In the genomic region with DNA sequence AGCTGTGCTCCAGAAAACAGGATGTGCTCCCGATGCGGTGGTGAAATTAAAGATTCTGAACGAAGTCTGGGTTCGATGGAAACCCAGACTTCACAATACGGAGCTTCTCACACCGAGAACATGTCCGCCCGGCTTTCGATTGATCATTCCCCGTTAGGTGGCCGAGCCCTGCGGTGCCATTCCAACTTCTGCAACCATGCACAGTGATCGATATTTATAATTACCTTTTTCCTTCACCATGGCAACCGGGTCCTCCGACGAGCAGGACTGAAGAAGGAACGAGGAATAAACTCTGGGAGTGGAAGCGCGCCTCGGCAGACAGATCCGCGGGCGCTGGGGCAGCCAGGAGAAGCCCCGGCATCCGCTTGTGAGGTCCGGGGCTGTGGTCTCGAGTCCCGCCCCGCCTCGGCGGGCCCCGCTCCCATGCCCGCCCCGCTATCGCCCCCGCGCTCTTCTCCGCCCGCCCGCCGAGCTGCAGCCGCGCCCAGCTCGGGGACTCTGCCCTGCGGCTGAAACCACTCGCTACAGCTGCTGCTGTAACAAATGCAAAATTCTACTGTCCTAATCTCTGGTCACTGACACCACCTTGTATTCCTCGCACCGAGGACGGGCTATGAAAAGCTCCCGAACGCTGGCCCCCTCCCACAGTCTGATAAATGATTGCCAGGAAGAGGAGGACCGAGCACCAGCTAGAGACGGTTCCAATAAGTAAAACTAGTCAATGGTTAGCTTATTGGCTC, we compare ENCODE assay signal across 1 cellular context.
A peak's percentile ranks its signal among the peaks of the same experiment; 100 is the strongest.
TF ChIP-seq lines count a peak whose summit lies in the region.

No MANE protein-coding gene starts in this region.

TF ChIP-seq in HEK293, 187 proteins besides CTCF, POLR2A, EP300 and RAD21 (continued from another document):
- TF ChIP-seq, protein P1, sequence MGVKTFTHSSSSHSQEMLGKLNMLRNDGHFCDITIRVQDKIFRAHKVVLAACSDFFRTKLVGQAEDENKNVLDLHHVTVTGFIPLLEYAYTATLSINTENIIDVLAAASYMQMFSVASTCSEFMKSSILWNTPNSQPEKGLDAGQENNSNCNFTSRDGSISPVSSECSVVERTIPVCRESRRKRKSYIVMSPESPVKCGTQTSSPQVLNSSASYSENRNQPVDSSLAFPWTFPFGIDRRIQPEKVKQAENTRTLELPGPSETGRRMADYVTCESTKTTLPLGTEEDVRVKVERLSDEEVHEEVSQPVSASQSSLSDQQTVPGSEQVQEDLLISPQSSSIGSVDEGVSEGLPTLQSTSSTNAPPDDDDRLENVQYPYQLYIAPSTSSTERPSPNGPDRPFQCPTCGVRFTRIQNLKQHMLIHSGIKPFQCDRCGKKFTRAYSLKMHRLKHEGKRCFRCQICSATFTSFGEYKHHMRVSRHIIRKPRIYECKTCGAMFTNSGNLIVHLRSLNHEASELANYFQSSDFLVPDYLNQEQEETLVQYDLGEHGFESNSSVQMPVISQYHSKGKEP (tag by site-specific recombination; IDR thresholded peaks at IDR 0.05) = peak; percentile 79; the same call in 1 of the 2 replicates
- TF ChIP-seq, protein P2, sequence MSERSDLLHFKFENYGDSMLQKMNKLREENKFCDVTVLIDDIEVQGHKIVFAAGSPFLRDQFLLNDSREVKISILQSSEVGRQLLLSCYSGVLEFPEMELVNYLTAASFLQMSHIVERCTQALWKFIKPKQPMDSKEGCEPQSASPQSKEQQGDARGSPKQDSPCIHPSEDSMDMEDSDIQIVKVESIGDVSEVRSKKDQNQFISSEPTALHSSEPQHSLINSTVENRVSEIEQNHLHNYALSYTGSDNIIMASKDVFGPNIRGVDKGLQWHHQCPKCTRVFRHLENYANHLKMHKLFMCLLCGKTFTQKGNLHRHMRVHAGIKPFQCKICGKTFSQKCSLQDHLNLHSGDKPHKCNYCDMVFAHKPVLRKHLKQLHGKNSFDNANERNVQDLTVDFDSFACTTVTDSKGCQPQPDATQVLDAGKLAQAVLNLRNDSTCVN (tag by site-specific recombination; optimal IDR thresholded peaks at IDR 0.05) = peak; percentile 76
- TF ChIP-seq ZNF404 (tag by site-specific recombination; IDR thresholded peaks at IDR 0.05) (no peak), ZNF366 (tag by site-specific recombination; conservative IDR thresholded peaks at IDR 0.05) (no peak), ZNF529 (tag by site-specific recombination; IDR thresholded peaks at IDR 0.05; ENCODE audit: insufficient replicate concordance) (no peak), ZNF624 (tag by site-specific recombination; IDR thresholded peaks at IDR 0.05) (no peak), KLF7 (tag by site-specific recombination; IDR thresholded peaks at IDR 0.05; ENCODE audit: borderline replicate concordance) (peak; percentile 72), ZNF530 (tag by site-specific recombination; IDR thresholded peaks at IDR 0.05; ENCODE audit: low read depth) (no peak), ZNF133 (tag by site-specific recombination; IDR thresholded peaks at IDR 0.05) (no peak), ZNF175 (tag by site-specific recombination; IDR thresholded peaks at IDR 0.05) (no peak), ZNF785 (tag by site-specific recombination; IDR thresholded peaks at IDR 0.05) (no peak), ZNF184 (tag by site-specific recombination; IDR thresholded peaks at IDR 0.05) (no peak), ZFP69B (tag by site-specific recombination; IDR thresholded peaks at IDR 0.05) (0 out of 2 replicates have a peak, but pooled peaks have one; percentile 38), ZNF585B (tag by site-specific recombination; IDR thresholded peaks at IDR 0.05) (no peak), ZNF341 (tag by site-specific recombination; IDR thresholded peaks at IDR 0.05; ENCODE audit: low read depth) (peak; percentile 53; the same call in 1 of the 2 replicates), ZNF626 (tag by site-specific recombination; IDR thresholded peaks at IDR 0.05) (no peak), ZNF335 (tag by site-specific recombination; conservative IDR thresholded peaks at IDR 0.05) (peak; percentile 90), ZNF549 (tag by site-specific recombination; IDR thresholded peaks at IDR 0.05) (no peak), ZNF292 (tag by site-specific recombination; IDR thresholded peaks at IDR 0.05; ENCODE audit: borderline replicate concordance, low read depth) (no peak), HOXC10 (CRISPR knock-in tag; IDR thresholded peaks at IDR 0.05) (no peak), ZNF37A (tag by site-specific recombination; IDR thresholded peaks at IDR 0.05) (no peak), ZBTB20 (tag by site-specific recombination; IDR thresholded peaks at IDR 0.05) (peak; percentile 92; the same call in 1 of the 2 replicates), KLF8 (tag by site-specific recombination; IDR thresholded peaks at IDR 0.05) (peak; percentile 73; the same call in 1 of the 2 replicates), KLF16 (tag by site-specific recombination; IDR thresholded peaks at IDR 0.05) (0 out of 2 replicates have a peak, but pooled peaks have one; percentile 45), YY2 (tag by site-specific recombination; IDR thresholded peaks at IDR 0.05) (no peak), ZNF239 (tag by site-specific recombination; IDR thresholded peaks at IDR 0.05) (no peak), ZFHX2 (tag by site-specific recombination; conservative IDR thresholded peaks at IDR 0.05) (peak; percentile 87), ZNF701 (tag by site-specific recombination; IDR thresholded peaks at IDR 0.05) (no peak)
- TF ChIP-seq, protein P3, sequence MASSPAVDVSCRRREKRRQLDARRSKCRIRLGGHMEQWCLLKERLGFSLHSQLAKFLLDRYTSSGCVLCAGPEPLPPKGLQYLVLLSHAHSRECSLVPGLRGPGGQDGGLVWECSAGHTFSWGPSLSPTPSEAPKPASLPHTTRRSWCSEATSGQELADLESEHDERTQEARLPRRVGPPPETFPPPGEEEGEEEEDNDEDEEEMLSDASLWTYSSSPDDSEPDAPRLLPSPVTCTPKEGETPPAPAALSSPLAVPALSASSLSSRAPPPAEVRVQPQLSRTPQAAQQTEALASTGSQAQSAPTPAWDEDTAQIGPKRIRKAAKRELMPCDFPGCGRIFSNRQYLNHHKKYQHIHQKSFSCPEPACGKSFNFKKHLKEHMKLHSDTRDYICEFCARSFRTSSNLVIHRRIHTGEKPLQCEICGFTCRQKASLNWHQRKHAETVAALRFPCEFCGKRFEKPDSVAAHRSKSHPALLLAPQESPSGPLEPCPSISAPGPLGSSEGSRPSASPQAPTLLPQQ (tag by site-specific recombination; IDR thresholded peaks at IDR 0.05) = peak; percentile 88
- TF ChIP-seq, protein P4, sequence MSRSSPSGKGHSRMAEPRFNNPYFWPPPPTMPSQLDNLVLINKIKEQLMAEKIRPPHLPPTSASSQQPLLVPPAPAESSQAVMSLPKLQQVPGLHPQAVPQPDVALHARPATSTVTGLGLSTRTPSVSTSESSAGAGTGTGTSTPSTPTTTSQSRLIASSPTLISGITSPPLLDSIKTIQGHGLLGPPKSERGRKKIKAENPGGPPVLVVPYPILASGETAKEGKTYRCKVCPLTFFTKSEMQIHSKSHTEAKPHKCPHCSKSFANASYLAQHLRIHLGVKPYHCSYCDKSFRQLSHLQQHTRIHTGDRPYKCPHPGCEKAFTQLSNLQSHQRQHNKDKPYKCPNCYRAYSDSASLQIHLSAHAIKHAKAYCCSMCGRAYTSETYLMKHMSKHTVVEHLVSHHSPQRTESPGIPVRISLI (tag by site-specific recombination; IDR thresholded peaks at IDR 0.05) = no peak
- TF ChIP-seq, protein P5, sequence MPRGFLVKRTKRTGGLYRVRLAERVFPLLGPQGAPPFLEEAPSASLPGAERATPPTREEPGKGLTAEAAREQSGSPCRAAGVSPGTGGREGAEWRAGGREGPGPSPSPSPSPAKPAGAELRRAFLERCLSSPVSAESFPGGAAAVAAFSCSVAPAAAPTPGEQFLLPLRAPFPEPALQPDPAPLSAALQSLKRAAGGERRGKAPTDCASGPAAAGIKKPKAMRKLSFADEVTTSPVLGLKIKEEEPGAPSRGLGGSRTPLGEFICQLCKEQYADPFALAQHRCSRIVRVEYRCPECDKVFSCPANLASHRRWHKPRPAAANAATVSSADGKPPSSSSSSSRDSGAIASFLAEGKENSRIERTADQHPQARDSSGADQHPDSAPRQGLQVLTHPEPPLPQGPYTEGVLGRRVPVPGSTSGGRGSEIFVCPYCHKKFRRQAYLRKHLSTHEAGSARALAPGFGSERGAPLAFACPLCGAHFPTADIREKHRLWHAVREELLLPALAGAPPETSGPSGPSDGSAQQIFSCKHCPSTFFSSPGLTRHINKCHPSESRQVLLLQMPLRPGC (tag by site-specific recombination; IDR thresholded peaks at IDR 0.05) = no peak
- TF ChIP-seq, protein P6, sequence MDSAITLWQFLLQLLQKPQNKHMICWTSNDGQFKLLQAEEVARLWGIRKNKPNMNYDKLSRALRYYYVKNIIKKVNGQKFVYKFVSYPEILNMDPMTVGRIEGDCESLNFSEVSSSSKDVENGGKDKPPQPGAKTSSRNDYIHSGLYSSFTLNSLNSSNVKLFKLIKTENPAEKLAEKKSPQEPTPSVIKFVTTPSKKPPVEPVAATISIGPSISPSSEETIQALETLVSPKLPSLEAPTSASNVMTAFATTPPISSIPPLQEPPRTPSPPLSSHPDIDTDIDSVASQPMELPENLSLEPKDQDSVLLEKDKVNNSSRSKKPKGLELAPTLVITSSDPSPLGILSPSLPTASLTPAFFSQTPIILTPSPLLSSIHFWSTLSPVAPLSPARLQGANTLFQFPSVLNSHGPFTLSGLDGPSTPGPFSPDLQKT (IDR thresholded peaks at IDR 0.05; ENCODE audit: borderline replicate concordance, low read depth, low read length) = no peak
